Comparison of ENCODE assay signal across 8 cellular contexts in the genomic region with DNA sequence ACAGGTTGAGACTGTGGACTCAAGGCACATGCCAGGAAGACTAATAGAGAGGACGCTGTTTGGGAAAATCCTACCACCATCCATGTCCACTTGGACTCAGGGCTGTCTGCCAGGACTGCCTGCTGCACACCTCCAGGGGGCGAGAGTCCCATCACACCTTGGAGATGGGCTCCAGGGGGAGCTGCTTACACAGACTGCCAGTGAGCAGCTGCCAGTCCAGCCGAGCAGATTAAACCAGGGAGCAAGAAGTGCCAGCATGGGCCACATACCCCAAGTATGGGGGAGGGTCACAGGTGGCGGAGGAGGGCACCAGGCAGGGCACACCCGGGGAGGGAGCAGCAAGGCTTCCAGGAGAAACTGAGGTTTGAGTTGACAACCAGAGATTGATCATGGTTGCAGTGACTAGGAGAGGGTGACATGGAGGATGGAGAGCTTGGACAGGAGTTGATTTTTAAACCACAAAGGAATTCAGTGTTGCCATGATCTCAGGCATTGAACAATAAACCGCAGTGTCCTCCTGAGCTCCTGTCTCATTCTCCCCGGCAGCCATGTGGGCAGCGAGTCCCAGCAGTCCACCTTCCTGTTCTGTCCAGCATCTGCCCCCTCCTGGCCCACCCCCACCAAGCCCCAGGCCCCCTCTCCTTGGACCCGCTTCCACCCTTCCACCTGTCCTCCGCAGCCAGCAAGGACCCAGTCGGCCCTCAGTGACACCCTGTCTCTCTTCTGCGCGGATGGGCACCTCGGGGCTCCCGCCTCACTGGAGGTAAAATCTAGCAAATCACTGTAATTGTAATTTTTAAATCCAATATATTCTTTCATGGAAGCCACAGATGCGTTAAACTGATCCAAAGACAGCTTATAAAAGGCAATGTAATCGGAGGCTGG.
DNase-seq lines count a peak whose midpoint lies in the region; ATAC-seq and TF ChIP-seq lines count a peak whose summit lies in the region.
"Had no signal": no experiment of that assay in that cellular context is flagged by ENCODE, and none has a peak within 500 bp of the region (broad histone marks: within the 10 kb centered on the region; RNA-seq: fewer than 3 reads in every experiment).

No MANE protein-coding gene starts in this region.

- no peak overlapping the region for H3K27ac ChIP-seq in C4-2B
- H3K27ac ChIP-seq: heart right ventricle had no signal

- TF ChIP-seq CTCF in C4-2B (conservative IDR thresholded peaks at IDR 0.05) (peak; percentile 16; the same call in 1 of the 2 replicates), GM10266 (IDR thresholded peaks at IDR 0.05; ENCODE audit: control insufficient read depth, insufficient read depth, low read depth, missing control alignments) (peak; percentile 47)

- no peak for ATAC-seq in HG03196 (IDR thresholded peaks at IDR 0.05; ENCODE audit: unreplicated experiment)

- DNase-seq in GM10266 (ENCODE audit: extremely low spot score), result no peak
- DNase-seq in NCI-H69 (lab: John Stamatoyannopoulos, UW), result peak; percentile 84
- peak; percentile 26 for DNase-seq in iris pigment epithelial cell (ENCODE audit: low read depth)
- DNase-seq in NCI-H128 (lab: John Stamatoyannopoulos, UW; ENCODE audit: unreplicated experiment), result no peak
- no peak for DNase-seq in cerebellar cortex (ENCODE audit: low spot score)

Comparison
In these comparisons a context has a peak if more than half of its experiments do, and no peak if none do; other contexts are left out.
1. DNase-seq: peak in NCI-H69 (single experiment) and iris pigment epithelial cell (single experiment); none in GM10266 (single experiment), NCI-H128 (single experiment) and cerebellar cortex (single experiment).